Comparison of ENCODE assay signal across 32 cellular contexts in genomic region chr2:104902317-104902716, GRCh38. TPM values are rescaled to one million over a fixed set of nuclear protein-coding genes. Genes with fewer than 3 reads are reported as not detected.
"Had no signal": no experiment of that assay in that cellular context is flagged by ENCODE, and none has a peak within 500 bp of the region (broad histone marks: within the 10 kb centered on the region; RNA-seq: fewer than 3 reads in every experiment).

No MANE protein-coding gene starts in this region.

- H3K36me3 ChIP-seq: ascending aorta, brain microvascular endothelial cell, esophagus muscularis mucosa, gastroesophageal sphincter had no signal

- H3K9me3 ChIP-seq: ascending aorta, esophagus muscularis mucosa, gastroesophageal sphincter had no signal

- H3K9me3 Mint-ChIP-seq: activated CD4-positive, alpha-beta memory T cell treated with anti-CD3 and anti-CD28 coated beads, Interleukin-2, amount 10 ng/mL, durations not matched to agents 7 days and 5 days; activated CD4-positive, alpha-beta T cell treated with anti-CD3 and anti-CD28 coated beads, Interleukin-2, amount 10 ng/mL, durations not matched to agents 7 days and 5 days; activated naive CD4-positive, alpha-beta T cell treated with anti-CD3 and anti-CD28 coated beads, Interleukin-2, amount 10 ng/mL, durations not matched to agents 7 days and 5 days; activated naive CD4-positive, alpha-beta T cell treated with anti-CD3 and anti-CD28 coated beads, Interleukin-2, amount 50 U/mL, for 72 hours; activated naive CD8-positive, alpha-beta T cell treated with anti-CD3 and anti-CD28 coated beads, Interleukin-2, amount 10 ng/mL, durations not matched to agents 7 days and 5 days; activated T-cell treated with anti-CD3 and anti-CD28 coated beads, Interleukin-2, amount 50 U/mL, for 24 hours; activated T-cell treated with anti-CD3 and anti-CD28 coated beads, Interleukin-2, amount 50 U/mL, for 72 hours; central memory CD8-positive, alpha-beta T cell; dendritic cell treated with granulocyte-macrophage colony-stimulating factor and Interleukin-4, amounts not matched to agents 40 ng/mL and 50 ng/mL, for 4 days; T-cell; T-helper 1 cell treated with Interleukin-12 subunit alpha and Interleukin-12 subunit beta and Interleukin-4 antibody, amounts not matched to agents 30 μg/mL and 1 μg/mL, for 36 hours; WTC11 had no signal

- H3K27me3 ChIP-seq: ascending aorta, brain microvascular endothelial cell, dorsolateral prefrontal cortex had no signal

- H3K27ac ChIP-seq: ascending aorta, brain microvascular endothelial cell, coronary artery, dorsolateral prefrontal cortex, esophagus muscularis mucosa, gastroesophageal sphincter had no signal

- H3K4me1 Mint-ChIP-seq: activated CD4-positive, alpha-beta memory T cell treated with anti-CD3 and anti-CD28 coated beads, Interleukin-2, amount 10 ng/mL, durations not matched to agents 7 days and 5 days; activated CD4-positive, alpha-beta T cell treated with anti-CD3 and anti-CD28 coated beads, Interleukin-2, amount 10 ng/mL, durations not matched to agents 7 days and 5 days; activated naive CD4-positive, alpha-beta T cell treated with anti-CD3 and anti-CD28 coated beads, Interleukin-2, amount 10 ng/mL, durations not matched to agents 7 days and 5 days; activated naive CD8-positive, alpha-beta T cell treated with anti-CD3 and anti-CD28 coated beads, Interleukin-2, amount 10 ng/mL, durations not matched to agents 7 days and 5 days; central memory CD8-positive, alpha-beta T cell; T-cell had no signal

- H3K27ac Mint-ChIP-seq: activated CD4-positive, alpha-beta memory T cell treated with anti-CD3 and anti-CD28 coated beads, Interleukin-2, amount 10 ng/mL, durations not matched to agents 7 days and 5 days; activated CD4-positive, alpha-beta T cell treated with anti-CD3 and anti-CD28 coated beads, Interleukin-2, amount 10 ng/mL, durations not matched to agents 7 days and 5 days; activated naive CD4-positive, alpha-beta T cell treated with anti-CD3 and anti-CD28 coated beads, Interleukin-2, amount 10 ng/mL, durations not matched to agents 7 days and 5 days; activated naive CD4-positive, alpha-beta T cell treated with anti-CD3 and anti-CD28 coated beads, Interleukin-2, amount 50 U/mL, for 72 hours; activated naive CD8-positive, alpha-beta T cell treated with anti-CD3 and anti-CD28 coated beads, Interleukin-2, amount 10 ng/mL, durations not matched to agents 7 days and 5 days; activated T-cell treated with anti-CD3 and anti-CD28 coated beads, Interleukin-2, amount 50 U/mL, for 24 hours; activated T-cell treated with anti-CD3 and anti-CD28 coated beads, Interleukin-2, amount 50 U/mL, for 72 hours; dendritic cell treated with granulocyte-macrophage colony-stimulating factor and Interleukin-4, amounts not matched to agents 40 ng/mL and 50 ng/mL, for 4 days; T-cell; T-helper 1 cell treated with Interleukin-12 subunit alpha and Interleukin-12 subunit beta and Interleukin-4 antibody, amounts not matched to agents 30 μg/mL and 1 μg/mL, for 36 hours; WTC11 had no signal

- FAIRE-seq: bronchial epithelial cell had no signal

- ATAC-seq: activated naive CD4-positive, alpha-beta T cell treated with anti-CD3 and anti-CD28 coated beads, Interleukin-2, amount 50 U/mL, for 72 hours; activated T-cell treated with anti-CD3 and anti-CD28 coated beads, Interleukin-2, amount 50 U/mL, for 72 hours; gastroesophageal sphincter; T-cell; WTC11 had no signal

- H3K4me3 ChIP-seq: ascending aorta, coronary artery, dorsolateral prefrontal cortex, esophagus muscularis mucosa, gastroesophageal sphincter had no signal

- DNase-seq: activated CD4-positive, alpha-beta memory T cell treated with anti-CD3 and anti-CD28 coated beads, Interleukin-2, amount 10 ng/mL, durations not matched to agents 7 days and 5 days; activated CD4-positive, alpha-beta T cell treated with anti-CD3 and anti-CD28 coated beads for 1 hour; activated CD4-positive, alpha-beta T cell treated with anti-CD3 and anti-CD28 coated beads for 4 hours; activated CD4-positive, alpha-beta T cell treated with anti-CD3 and anti-CD28 coated beads, Interleukin-2, amount 10 ng/mL, durations not matched to agents 7 days and 5 days; activated CD4-positive, alpha-beta T cell treated with anti-CD3 and anti-CD28 coated beads, Interleukin-2, amount 50 U/mL, for 4 hours; activated CD8-positive, alpha-beta memory T cell treated with anti-CD3 and anti-CD28 coated beads, Interleukin-2, amount 50 U/mL, for 48 hours; activated gamma-delta T cell; activated naive CD4-positive, alpha-beta T cell; activated naive CD4-positive, alpha-beta T cell treated with anti-CD3 and anti-CD28 coated beads, Interleukin-2, amount 10 ng/mL, durations not matched to agents 7 days and 5 days; activated naive CD8-positive, alpha-beta T cell treated with anti-CD3 and anti-CD28 coated beads, Interleukin-2, amount 10 ng/mL, durations not matched to agents 7 days and 5 days; activated T-cell treated with anti-CD3 and anti-CD28 coated beads for 4 hours; activated T-cell treated with anti-CD3 and anti-CD28 coated beads, Interleukin-2, amount 50 U/mL, for 24 hours; activated T-cell treated with anti-CD3 and anti-CD28 coated beads, Interleukin-2, amount 50 U/mL, for 72 hours; brain microvascular endothelial cell; dorsolateral prefrontal cortex; effector memory CD4-positive, alpha-beta T cell; erythroblast; foreskin melanocyte; SW 1271; T-cell; T1000 had no signal

- H3K4me3 Mint-ChIP-seq: activated CD4-positive, alpha-beta memory T cell treated with anti-CD3 and anti-CD28 coated beads, Interleukin-2, amount 10 ng/mL, durations not matched to agents 7 days and 5 days; activated CD4-positive, alpha-beta T cell treated with anti-CD3 and anti-CD28 coated beads, Interleukin-2, amount 10 ng/mL, durations not matched to agents 7 days and 5 days; activated naive CD4-positive, alpha-beta T cell treated with anti-CD3 and anti-CD28 coated beads, Interleukin-2, amount 10 ng/mL, durations not matched to agents 7 days and 5 days; activated naive CD8-positive, alpha-beta T cell treated with anti-CD3 and anti-CD28 coated beads, Interleukin-2, amount 10 ng/mL, durations not matched to agents 7 days and 5 days; activated T-cell treated with anti-CD3 and anti-CD28 coated beads, Interleukin-2, amount 50 U/mL, for 24 hours; activated T-cell treated with anti-CD3 and anti-CD28 coated beads, Interleukin-2, amount 50 U/mL, for 72 hours; central memory CD8-positive, alpha-beta T cell; dendritic cell treated with granulocyte-macrophage colony-stimulating factor and Interleukin-4, amounts not matched to agents 40 ng/mL and 50 ng/mL, for 4 days; T-cell; T-helper 1 cell treated with Interleukin-12 subunit alpha and Interleukin-12 subunit beta and Interleukin-4 antibody, amounts not matched to agents 30 μg/mL and 1 μg/mL, for 36 hours; WTC11 had no signal

- H3K4me1 ChIP-seq: ascending aorta, esophagus muscularis mucosa, gastroesophageal sphincter had no signal

- H3K36me3 Mint-ChIP-seq: activated naive CD4-positive, alpha-beta T cell treated with anti-CD3 and anti-CD28 coated beads, Interleukin-2, amount 10 ng/mL, durations not matched to agents 7 days and 5 days; activated naive CD4-positive, alpha-beta T cell treated with anti-CD3 and anti-CD28 coated beads, Interleukin-2, amount 50 U/mL, for 72 hours; activated naive CD8-positive, alpha-beta T cell treated with anti-CD3 and anti-CD28 coated beads, Interleukin-2, amount 10 ng/mL, durations not matched to agents 7 days and 5 days; T-cell; WTC11 had no signal

RNA-seq across cellular contexts. Expression of gene POU3F3, which starts 48.4 kb away (rescaled TPM):
- total RNA-seq: activated CD4-positive, alpha-beta memory T cell treated with anti-CD3 and anti-CD28 coated beads, Interleukin-2, amount 10 ng/mL, durations not matched to agents 7 days and 5 days; activated CD4-positive, alpha-beta T cell treated with anti-CD3 and anti-CD28 coated beads, Interleukin-2, amount 10 ng/mL, durations not matched to agents 7 days and 5 days; activated naive CD4-positive, alpha-beta T cell treated with anti-CD3 and anti-CD28 coated beads, Interleukin-2, amount 50 U/mL, for 72 hours; activated naive CD8-positive, alpha-beta T cell treated with anti-CD3 and anti-CD28 coated beads, Interleukin-2, amount 10 ng/mL, durations not matched to agents 7 days and 5 days; activated T-cell treated with anti-CD3 and anti-CD28 coated beads, Interleukin-2, amount 50 U/mL, for 72 hours; bronchial epithelial cell; T-cell; T-helper 2 cell treated with Interferon-gamma antibody and Interleukin-4, amounts not matched to agents 100 ng/mL and 5 ng/mL, for 36 hours; WTC11 had no signal
